Comparison of ENCODE assay signal across 11 cellular contexts in genomic region chr15:62545392-62546227, GRCh38.
DNase-seq lines count a peak whose midpoint lies in the region; ATAC-seq and TF ChIP-seq lines count a peak whose summit lies in the region.
"Had no signal": no experiment of that assay in that cellular context is flagged by ENCODE, and none has a peak within 500 bp of the region (broad histone marks: within the 10 kb centered on the region; RNA-seq: fewer than 3 reads in every experiment).

No MANE protein-coding gene starts in this region.

- H3T11ph ChIP-seq in H9 (ENCODE audit: low read length) = no peak overlapping the region

- intact Hi-C loops in breast epithelium (cut with DNase I; ENCODE audit: low total_unique reads) = no loop called here
- intact Hi-C loops in posterior vena cava (cut with DNase I) = no loop called here

- no peak overlapping the region for H3K4ac ChIP-seq in H9 (ENCODE audit: low read depth, low read length)

- no peaks in the 10 kb centered on the region for H3K27me3 Mint-ChIP-seq in H9 (ENCODE audit: low read depth)
- H3K27me3 Mint-ChIP-seq: dendritic cell treated with granulocyte-macrophage colony-stimulating factor and Interleukin-4, amounts not matched to agents 40 ng/mL and 50 ng/mL, for 4 days had no signal

- H3K36me3 ChIP-seq in HAP-1 (replicated peaks) (no peaks in the 10 kb centered on the region), breast epithelium (no peaks in the 10 kb centered on the region)

- no peak overlapping the region for H3K14ac ChIP-seq in H9 (ENCODE audit: insufficient read depth, low read length)

- ATAC-seq in HG02763 (IDR thresholded peaks at IDR 0.05; ENCODE audit: unreplicated experiment) = no peak

- no peaks in the 10 kb centered on the region for H4K20me1 ChIP-seq in H9 (ENCODE audit: control insufficient read depth, insufficient read depth, insufficient read length)

- H2BK120ac ChIP-seq in H9 (ENCODE audit: low read depth, low read length, poor library complexity, severe bottlenecking) = no peak overlapping the region

- no peak overlapping the region for H2BK15ac ChIP-seq in H9 (ENCODE audit: low read depth, low read length)

- H3K4me1 ChIP-seq in HAP-1 = peaks cover 8% of the 10 kb centered on the region
- peaks cover 0 to 9% of the 10 kb centered on the region in 2 donors for H3K4me1 ChIP-seq in breast epithelium
- H3K4me1 ChIP-seq in H9 (ENCODE audit: insufficient read depth, low read length) = no peaks in the 10 kb centered on the region

- no peak overlapping the region for H2AK5ac ChIP-seq in H9 (ENCODE audit: insufficient read length, low read length)

- H3K27me3 ChIP-seq in HAP-1 (ENCODE audit: low read depth) (no peaks in the 10 kb centered on the region), breast epithelium (no peaks in the 10 kb centered on the region), H9 (ENCODE audit: insufficient read depth, low read length) (no peaks in the 10 kb centered on the region)

- no peak for TF ChIP-seq CTCF in breast epithelium (IDR thresholded peaks at IDR 0.05)
- no peak for TF ChIP-seq CTCF in H9 (conservative IDR thresholded peaks at IDR 0.05)

- H2AFZ ChIP-seq in H9 (ENCODE audit: low read length) = no peak overlapping the region

- no CpG with 5 or more reads among the region's 4 CpGs for WGBS in H9 (ENCODE audit: extremely low coverage, insufficient read length, low lambda C conversion rate)

- H2BK5ac ChIP-seq in H9 (ENCODE audit: insufficient read length, low read length) = no peak overlapping the region

- no peak for TF ChIP-seq POLR2A in breast epithelium (IDR thresholded peaks at IDR 0.05)

- H3K23ac ChIP-seq in H9 (ENCODE audit: insufficient read length, low read depth, low read length) = no peak overlapping the region

- H2BK20ac ChIP-seq in H9 (ENCODE audit: low read depth, low read length, poor library complexity, severe bottlenecking) = no peak overlapping the region

- no peak overlapping the region for H3K18ac ChIP-seq in H9 (ENCODE audit: insufficient read length, low read depth, low read length)

- H3K9me3 ChIP-seq in HAP-1 (no peaks in the 10 kb centered on the region), breast epithelium (no peaks in the 10 kb centered on the region), H9 (ENCODE audit: control insufficient read depth, low read depth, low read length) (no peaks in the 10 kb centered on the region)

- H3K4me3 Mint-ChIP-seq in H9 = no peak overlapping the region
- H3K4me3 Mint-ChIP-seq: dendritic cell treated with granulocyte-macrophage colony-stimulating factor and Interleukin-4, amounts not matched to agents 40 ng/mL and 50 ng/mL, for 4 days; naive B cell had no signal

- H4K8ac ChIP-seq in H9 (replicated peaks; ENCODE audit: insufficient read length, low read depth, low read length) = no peak overlapping the region

- no peaks in the 10 kb centered on the region for H3K23me2 ChIP-seq in H9 (ENCODE audit: insufficient read length, low read depth, low read length, poor library complexity, severe bottlenecking)

- peak overlapping the region in 1 of 3 experiments; percentile 10; a peak in 2 of 7 replicates for H3K27ac Mint-ChIP-seq in H9
- H3K27ac Mint-ChIP-seq: dendritic cell treated with granulocyte-macrophage colony-stimulating factor and Interleukin-4, amounts not matched to agents 40 ng/mL and 50 ng/mL, for 4 days had no signal

- no peak overlapping the region for H3K4me2 ChIP-seq in H9 (ENCODE audit: insufficient read depth, insufficient read length, low read length)

- peak overlapping the region; percentile 72 to 85 for H3K27ac ChIP-seq in breast epithelium
- peak overlapping the region in 12 of 21 experiments; percentile 1 to 64 (median 35) for H3K27ac ChIP-seq in skin epidermis
- no peak overlapping the region for H3K27ac ChIP-seq in H9 (ENCODE audit: insufficient read length, low read depth, low read length)

- H2BK12ac ChIP-seq in H9 (ENCODE audit: insufficient read length, low read depth, low read length) = no peak overlapping the region

- no peak overlapping the region for H3K4me3 ChIP-seq in HAP-1
- no peak overlapping the region for H3K4me3 ChIP-seq in breast epithelium
- H3K4me3 ChIP-seq in skin epidermis = no peak overlapping the region

- DNase-seq in HAP-1 (ENCODE audit: low spot score in 2 of 2) (peak; percentile 92 to 94), breast epithelium (ENCODE audit: low spot score in 2 of 2) (peak; percentile 58 to 75), hippocampal formation (lab: John Stamatoyannopoulos, UW) (peak; percentile 38 to 52), posterior vena cava (ENCODE audit: low spot score) (no peak), H9 (no peak), KBM-7 (no peak)
- DNase-seq: activated CD4-positive, alpha-beta T cell treated with anti-CD3 and anti-CD28 coated beads, Interleukin-2, amount 50 U/mL, for 1 hour; naive B cell had no signal

- H3K9me3 Mint-ChIP-seq in H9 = no peaks in the 10 kb centered on the region; a peak in 1 of 5 replicates
- H3K9me3 Mint-ChIP-seq: dendritic cell treated with granulocyte-macrophage colony-stimulating factor and Interleukin-4, amounts not matched to agents 40 ng/mL and 50 ng/mL, for 4 days had no signal

- H3K9ac ChIP-seq in H9 (ENCODE audit: extremely low read depth, insufficient read length, low read length) = no peak overlapping the region

- H3K79me1 ChIP-seq in H9 (ENCODE audit: insufficient read depth, low read depth, low read length, poor library complexity, severe bottlenecking) = peaks cover 2% of the 10 kb centered on the region

- H3K4me1 Mint-ChIP-seq in H9 = peaks cover 4 to 11% of the 10 kb centered on the region in 2 experiments

- in situ Hi-C loops in HAP-1 (cut with MboI; ENCODE audit: low sequenced_read_pairs) = no loop called here
- in situ Hi-C loops in KBM-7 (cut with MboI; ENCODE audit: low pct_unique_long_range_greater_than_20kb, low sequenced_read_pairs) = no loop called here

- no peak overlapping the region for H4K5ac ChIP-seq in H9 (ENCODE audit: insufficient read length, low read depth, low read length)

- no peaks in the 10 kb centered on the region for H3K79me2 ChIP-seq in H9 (ENCODE audit: insufficient read depth, low read length)

- H3K56ac ChIP-seq in H9 (ENCODE audit: insufficient read length, low read depth, low read length) = no peak overlapping the region

- no peaks in the 10 kb centered on the region for H3K36me3 Mint-ChIP-seq in H9 (ENCODE audit: insufficient read depth in 1 of 3, low read depth in 3 of 3)
- H3K36me3 Mint-ChIP-seq: naive B cell had no signal

- H4K91ac ChIP-seq in H9 (ENCODE audit: insufficient read length, low read depth, low read length) = no peak overlapping the region

Comparison
In these comparisons a context has a peak if more than half of its experiments do, and no peak if none do; other contexts are left out.
1. DNase-seq: peak in HAP-1 (2 of 2), breast epithelium (2 of 2) and hippocampal formation (2 of 2); none in posterior vena cava (single experiment), H9 (single experiment) and KBM-7 (single experiment).